In the genomic region with DNA sequence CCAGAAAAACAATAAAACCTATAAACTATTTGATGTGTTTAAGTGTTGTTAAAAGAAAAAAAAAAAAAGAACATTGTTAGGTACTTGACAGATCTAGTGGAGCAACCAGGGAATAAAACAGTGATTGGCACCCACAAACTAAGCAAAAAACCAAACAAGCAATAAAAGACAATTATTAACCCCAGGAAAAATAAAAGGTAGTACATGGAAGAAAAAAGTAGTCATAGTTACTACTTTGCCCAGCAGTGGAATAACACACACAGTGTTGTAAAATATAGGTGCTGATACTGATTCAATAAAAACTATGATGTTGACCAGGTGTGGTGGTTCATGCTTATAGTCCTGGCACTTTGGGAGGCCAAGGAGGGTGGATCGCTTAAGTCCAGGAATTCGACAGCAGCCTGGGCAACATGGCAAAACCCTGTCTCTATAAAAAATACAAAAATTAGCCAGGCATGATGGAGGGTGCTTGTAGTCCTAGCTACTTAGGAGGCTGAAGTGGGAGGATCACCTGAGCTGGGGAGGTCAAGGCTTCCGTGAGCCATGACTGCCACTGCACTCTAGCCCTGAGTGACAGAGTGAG, we compare ENCODE assay signal across 26 cellular contexts.
"Had no signal": no experiment of that assay in that cellular context is flagged by ENCODE, and none has a peak within 500 bp of the region (broad histone marks: within the 10 kb centered on the region; RNA-seq: fewer than 3 reads in every experiment).

No MANE protein-coding gene starts in this region.

- H3K27me3 Mint-ChIP-seq: activated CD4-positive, alpha-beta memory T cell treated with anti-CD3 and anti-CD28 coated beads, Interleukin-2, amount 10 ng/mL, durations not matched to agents 7 days and 5 days; activated CD4-positive, alpha-beta T cell treated with anti-CD3 and anti-CD28 coated beads for 36 hours; activated CD8-positive, alpha-beta memory T cell treated with anti-CD3 and anti-CD28 coated beads, Interleukin-2, amount 10 ng/mL, durations not matched to agents 7 days and 5 days; activated naive CD4-positive, alpha-beta T cell treated with anti-CD3 and anti-CD28 coated beads, Interleukin-2, amount 50 U/mL, for 24 hours; dendritic cell treated with granulocyte-macrophage colony-stimulating factor and Interleukin-4, amounts not matched to agents 40 ng/mL and 50 ng/mL, for 4 days; stimulated activated naive CD8-positive, alpha-beta T cell treated with anti-CD3 and anti-CD28 coated beads, Interleukin-15, amount 100 ng/mL, for 72 hours; T-helper 17 cell; type B pancreatic cell had no signal

- ATAC-seq: activated CD4-positive, alpha-beta T cell treated with anti-CD3 and anti-CD28 coated beads for 36 hours; activated CD8-positive, alpha-beta memory T cell treated with anti-CD3 and anti-CD28 coated beads, Interleukin-2, amount 10 ng/mL, durations not matched to agents 7 days and 5 days; left lobe of liver; right cardiac atrium; stimulated activated naive CD8-positive, alpha-beta T cell treated with anti-CD3 and anti-CD28 coated beads, Interleukin-15, amount 100 ng/mL, for 72 hours; T-helper 17 cell; WTC11 had no signal

- H3K4me3 Mint-ChIP-seq: activated CD4-positive, alpha-beta memory T cell treated with anti-CD3 and anti-CD28 coated beads, Interleukin-2, amount 10 ng/mL, durations not matched to agents 7 days and 5 days; activated CD4-positive, alpha-beta T cell treated with anti-CD3 and anti-CD28 coated beads for 36 hours; activated CD8-positive, alpha-beta memory T cell treated with anti-CD3 and anti-CD28 coated beads, Interleukin-2, amount 10 ng/mL, durations not matched to agents 7 days and 5 days; activated naive CD4-positive, alpha-beta T cell treated with anti-CD3 and anti-CD28 coated beads, Interleukin-2, amount 50 U/mL, for 24 hours; dendritic cell treated with granulocyte-macrophage colony-stimulating factor and Interleukin-4, amounts not matched to agents 40 ng/mL and 50 ng/mL, for 4 days; stimulated activated naive CD8-positive, alpha-beta T cell treated with anti-CD3 and anti-CD28 coated beads, Interleukin-15, amount 100 ng/mL, for 72 hours; T-helper 17 cell; type B pancreatic cell; WTC11 had no signal

- FAIRE-seq: astrocyte, bronchial epithelial cell, keratinocyte, TTC549 had no signal

- DNase-seq: activated CD4-positive, alpha-beta memory T cell treated with anti-CD3 and anti-CD28 coated beads, Interleukin-2, amount 10 ng/mL, durations not matched to agents 7 days and 5 days; activated CD4-positive, alpha-beta T cell treated with anti-CD3 and anti-CD28 coated beads for 36 hours; activated CD8-positive, alpha-beta memory T cell treated with anti-CD3 and anti-CD28 coated beads, Interleukin-2, amount 10 ng/mL, durations not matched to agents 7 days and 5 days; activated effector memory CD4-positive, alpha-beta T cell treated with Interleukin-2 at 50 U/mL for 16 hours; adrenal gland; cerebellar nuclear complex; foreskin fibroblast; glutamatergic neuron; hypothalamus; midbrain; occipital lobe; right cardiac atrium; stimulated activated naive CD8-positive, alpha-beta T cell treated with anti-CD3 and anti-CD28 coated beads, Interleukin-15, amount 100 ng/mL, for 72 hours; T-helper 17 cell had no signal

- H3K9me3 Mint-ChIP-seq: activated CD4-positive, alpha-beta memory T cell treated with anti-CD3 and anti-CD28 coated beads, Interleukin-2, amount 10 ng/mL, durations not matched to agents 7 days and 5 days; activated naive CD4-positive, alpha-beta T cell treated with anti-CD3 and anti-CD28 coated beads, Interleukin-2, amount 50 U/mL, for 24 hours; dendritic cell treated with granulocyte-macrophage colony-stimulating factor and Interleukin-4, amounts not matched to agents 40 ng/mL and 50 ng/mL, for 4 days; stimulated activated naive CD8-positive, alpha-beta T cell treated with anti-CD3 and anti-CD28 coated beads, Interleukin-15, amount 100 ng/mL, for 72 hours; type B pancreatic cell; WTC11 had no signal

- H3K27ac Mint-ChIP-seq: activated CD4-positive, alpha-beta memory T cell treated with anti-CD3 and anti-CD28 coated beads, Interleukin-2, amount 10 ng/mL, durations not matched to agents 7 days and 5 days; activated CD4-positive, alpha-beta T cell treated with anti-CD3 and anti-CD28 coated beads for 36 hours; activated CD8-positive, alpha-beta memory T cell treated with anti-CD3 and anti-CD28 coated beads, Interleukin-2, amount 10 ng/mL, durations not matched to agents 7 days and 5 days; activated naive CD4-positive, alpha-beta T cell treated with anti-CD3 and anti-CD28 coated beads, Interleukin-2, amount 50 U/mL, for 24 hours; dendritic cell treated with granulocyte-macrophage colony-stimulating factor and Interleukin-4, amounts not matched to agents 40 ng/mL and 50 ng/mL, for 4 days; T-helper 17 cell; type B pancreatic cell; WTC11 had no signal

- H3K4me3 ChIP-seq: adrenal gland, lung, suprapubic skin had no signal

- H3K4me1 Mint-ChIP-seq: activated CD4-positive, alpha-beta memory T cell treated with anti-CD3 and anti-CD28 coated beads, Interleukin-2, amount 10 ng/mL, durations not matched to agents 7 days and 5 days; activated CD4-positive, alpha-beta T cell treated with anti-CD3 and anti-CD28 coated beads for 36 hours; activated CD8-positive, alpha-beta memory T cell treated with anti-CD3 and anti-CD28 coated beads, Interleukin-2, amount 10 ng/mL, durations not matched to agents 7 days and 5 days; activated naive CD4-positive, alpha-beta T cell treated with anti-CD3 and anti-CD28 coated beads, Interleukin-2, amount 50 U/mL, for 24 hours; stimulated activated naive CD8-positive, alpha-beta T cell treated with anti-CD3 and anti-CD28 coated beads, Interleukin-15, amount 100 ng/mL, for 72 hours; WTC11 had no signal

- H3K9me3 ChIP-seq: adrenal gland, suprapubic skin had no signal

- H3K27me3 ChIP-seq: adrenal gland, suprapubic skin had no signal

- H3K27ac ChIP-seq: adrenal gland, epithelial cell of prostate, suprapubic skin had no signal
